ENCODE assay signal across 11 cellular contexts in the genomic region with DNA sequence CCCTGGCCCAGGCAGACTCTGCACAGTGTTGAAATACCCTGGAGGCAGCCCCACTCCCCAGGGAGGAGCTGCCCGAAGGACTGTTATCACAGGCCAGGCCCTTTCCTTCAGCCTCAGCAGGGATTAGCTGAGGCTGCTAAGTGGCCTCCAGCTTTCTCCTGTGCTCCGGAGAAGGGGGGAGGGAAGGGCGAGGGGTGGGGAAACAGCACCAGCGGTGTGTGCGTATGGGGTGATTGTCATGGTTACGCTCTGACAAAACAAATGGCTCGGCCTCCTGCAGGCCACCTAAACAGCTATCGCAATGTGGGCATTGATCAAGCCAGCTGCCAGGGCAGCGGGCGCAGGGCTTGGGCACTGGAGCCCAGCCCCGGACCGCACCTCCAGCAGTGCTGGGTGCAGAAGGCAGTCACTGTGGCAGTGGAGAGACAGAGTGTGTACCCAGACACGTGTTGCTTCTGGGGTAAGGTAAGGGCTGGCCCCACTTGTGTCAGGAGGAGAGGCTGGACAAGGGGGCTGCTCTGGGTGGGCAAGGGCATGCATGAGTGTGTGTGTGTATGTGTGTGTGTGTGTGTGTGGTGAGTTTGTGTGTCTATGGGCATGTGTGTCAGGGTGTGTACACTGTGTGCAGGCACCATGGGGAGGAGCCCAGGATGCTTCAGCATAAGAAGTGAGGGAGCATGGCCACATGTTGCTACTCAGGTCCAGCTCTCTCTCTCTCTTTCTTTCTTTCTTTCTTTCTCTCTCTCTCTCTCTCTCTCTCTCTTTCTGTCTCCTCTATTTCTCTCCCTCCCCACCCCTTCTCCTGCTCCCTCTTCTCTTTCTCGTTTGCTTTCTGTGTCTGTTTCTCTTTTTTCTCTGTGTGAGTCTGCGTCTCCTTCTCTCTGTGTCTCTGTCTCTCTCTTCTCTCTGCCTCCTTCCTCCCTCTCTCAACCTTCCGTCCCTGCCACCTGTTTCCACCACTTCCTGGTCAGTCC. TPM values are rescaled to one million over a fixed set of nuclear protein-coding genes. Genes with fewer than 3 reads are reported as not detected.
DNase-seq lines count a peak whose midpoint lies in the region; ATAC-seq and TF ChIP-seq lines count a peak whose summit lies in the region.
"Had no signal": no experiment of that assay in that cellular context is flagged by ENCODE, and none has a peak within 500 bp of the region (broad histone marks: within the 10 kb centered on the region; RNA-seq: fewer than 3 reads in every experiment).

A gene with protein sequence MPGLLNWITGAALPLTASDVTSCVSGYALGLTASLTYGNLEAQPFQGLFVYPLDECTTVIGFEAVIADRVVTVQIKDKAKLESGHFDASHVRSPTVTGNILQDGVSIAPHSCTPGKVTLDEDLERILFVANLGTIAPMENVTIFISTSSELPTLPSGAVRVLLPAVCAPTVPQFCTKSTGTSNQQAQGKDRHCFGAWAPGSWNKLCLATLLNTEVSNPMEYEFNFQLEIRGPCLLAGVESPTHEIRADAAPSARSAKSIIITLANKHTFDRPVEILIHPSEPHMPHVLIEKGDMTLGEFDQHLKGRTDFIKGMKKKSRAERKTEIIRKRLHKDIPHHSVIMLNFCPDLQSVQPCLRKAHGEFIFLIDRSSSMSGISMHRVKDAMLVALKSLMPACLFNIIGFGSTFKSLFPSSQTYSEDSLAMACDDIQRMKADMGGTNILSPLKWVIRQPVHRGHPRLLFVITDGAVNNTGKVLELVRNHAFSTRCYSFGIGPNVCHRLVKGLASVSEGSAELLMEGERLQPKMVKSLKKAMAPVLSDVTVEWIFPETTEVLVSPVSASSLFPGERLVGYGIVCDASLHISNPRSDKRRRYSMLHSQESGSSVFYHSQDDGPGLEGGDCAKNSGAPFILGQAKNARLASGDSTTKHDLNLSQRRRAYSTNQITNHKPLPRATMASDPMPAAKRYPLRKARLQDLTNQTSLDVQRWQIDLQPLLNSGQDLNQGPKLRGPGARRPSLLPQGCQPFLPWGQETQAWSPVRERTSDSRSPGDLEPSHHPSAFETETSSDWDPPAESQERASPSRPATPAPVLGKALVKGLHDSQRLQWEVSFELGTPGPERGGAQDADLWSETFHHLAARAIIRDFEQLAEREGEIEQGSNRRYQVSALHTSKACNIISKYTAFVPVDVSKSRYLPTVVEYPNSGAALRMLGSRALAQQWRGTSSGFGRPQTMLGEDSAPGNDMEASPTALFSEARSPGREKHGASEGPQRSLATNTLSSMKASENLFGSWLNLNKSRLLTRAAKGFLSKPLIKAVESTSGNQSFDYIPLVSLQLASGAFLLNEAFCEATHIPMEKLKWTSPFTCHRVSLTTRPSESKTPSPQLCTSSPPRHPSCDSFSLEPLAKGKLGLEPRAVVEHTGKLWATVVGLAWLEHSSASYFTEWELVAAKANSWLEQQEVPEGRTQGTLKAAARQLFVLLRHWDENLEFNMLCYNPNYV (plus strand): TSS at position 252 of the 974 bp plus-strand sequence. CDS start 19,727 bp downstream, outside the sequence.

- no peak within 1 kb of the TSS for H2AK5ac ChIP-seq in mesenchymal stem cell (ENCODE audit: low read length, severe bottlenecking)

- CTCF ChIA-PET in activated B cell treated with CpG ODN at 0.5 μM for 24 hours (lab: Charles Lee), result no interaction called here

- DNase-seq in BE2C (peak; percentile 86), HCEC 1CT (peak; percentile 3), activated B cell treated with CpG ODN at 0.5 μM for 24 hours (no peak), mesenchymal stem cell (peak; percentile 64), NCI-H2196 treated with DMSO at 0.1 percent for 48 hours (lab: John Stamatoyannopoulos, UW; ENCODE audit: unreplicated experiment) (no peak), SW 1271 (lab: John Stamatoyannopoulos, UW) (no peak), HK-2 (ENCODE audit: unreplicated experiment) (no peak)
- DNase-seq: EL had no signal

- no peak within 1 kb of the TSS for H2BK12ac ChIP-seq in mesenchymal stem cell (ENCODE audit: low read length in 2 of 2)

- TF ChIP-seq CTCF in BE2C (IDR thresholded peaks at IDR 0.05; ENCODE audit: low read depth, low read length) (no peak), activated B cell treated with CpG ODN at 0.5 μM for 24 hours (IDR thresholded peaks at IDR 0.05) (no peak)

- peak within 1 kb of the TSS in 1 of 2 experiments; percentile 90 for H3K23ac ChIP-seq in mesenchymal stem cell (ENCODE audit: low read length in 2 of 2)

- WGBS in mesenchymal stem cell, result 11% methylated on average over 16 of the region's 16 CpGs

- peaks cover 7% of the 10 kb centered on the region for H3K4me1 ChIP-seq in BE2C
- H3K4me1 ChIP-seq in mesenchymal stem cell (ENCODE audit: control insufficient read depth, insufficient read depth, low read depth, low read length), result no peaks in the 10 kb centered on the region
- H3K4me1 ChIP-seq: ascending aorta had no signal

- H3K4me2 ChIP-seq in mesenchymal stem cell (ENCODE audit: low read length, poor library complexity, severe bottlenecking), result no peak within 1 kb of the TSS

- H4K91ac ChIP-seq in mesenchymal stem cell (ENCODE audit: low read length), result no peak within 1 kb of the TSS

- H3K27ac Mint-ChIP-seq in activated B cell treated with CpG ODN at 0.5 μM for 24 hours, result no peak within 1 kb of the TSS

- H3K4me3 ChIP-seq in BE2C (ENCODE audit: low read depth, low read length), result 0 out of 2 replicates have a peak within 1 kb of the TSS, but pooled peaks have one; percentile 23
- H3K4me3 ChIP-seq in mesenchymal stem cell (ENCODE audit: insufficient read depth in 1 of 2, low read depth in 1 of 2, low read length in 2 of 2), result peak within 1 kb of the TSS in 1 of 2 experiments; percentile 49
- H3K4me3 ChIP-seq: ascending aorta had no signal

- H2BK5ac ChIP-seq in mesenchymal stem cell (ENCODE audit: low read depth, low read length, poor library complexity, severe bottlenecking), result no peak within 1 kb of the TSS

- H3K4ac ChIP-seq in mesenchymal stem cell (ENCODE audit: low read depth in 1 of 2, low read length in 2 of 2), result no peak within 1 kb of the TSS

- H3K79me1 ChIP-seq in mesenchymal stem cell (replicated peaks; ENCODE audit: low read length, poor library complexity, severe bottlenecking), result no peaks in the 10 kb centered on the region

- no peak within 1 kb of the TSS for H2BK120ac ChIP-seq in mesenchymal stem cell (ENCODE audit: low read depth, low read length)

- H3K27me3 Mint-ChIP-seq in activated B cell treated with CpG ODN at 0.5 μM for 24 hours, result peaks cover 52% of the 10 kb centered on the region

- H3K18ac ChIP-seq in mesenchymal stem cell (ENCODE audit: low read depth in 1 of 2, low read length in 2 of 2), result peak within 1 kb of the TSS in 1 of 2 experiments; percentile 7

- H3K36me3 Mint-ChIP-seq in activated B cell treated with CpG ODN at 0.5 μM for 24 hours (ENCODE audit: low read depth), result no peaks in the 10 kb centered on the region

- H3K9me3 Mint-ChIP-seq in activated B cell treated with CpG ODN at 0.5 μM for 24 hours, result no peaks in the 10 kb centered on the region

- H3K14ac ChIP-seq in mesenchymal stem cell (ENCODE audit: low read length in 2 of 2), result peak within 1 kb of the TSS in 1 of 2 experiments; percentile 63

- intact Hi-C loops in activated B cell treated with CpG ODN at 0.5 μM for 24 hours (cut with micrococcal nuclease), result no loop called here

- no peak within 1 kb of the TSS for H4K8ac ChIP-seq in mesenchymal stem cell (ENCODE audit: low read length)

- H2AFZ ChIP-seq in mesenchymal stem cell (ENCODE audit: low read depth, low read length), result no peak within 1 kb of the TSS

- peak within 1 kb of the TSS; percentile 32 for H3K9ac ChIP-seq in mesenchymal stem cell (ENCODE audit: low read length)

- H3K27me3 ChIP-seq in BE2C (no peaks in the 10 kb centered on the region), mesenchymal stem cell (ENCODE audit: control insufficient read depth in 1 of 2, insufficient read depth in 1 of 2, low read length in 2 of 2) (peaks cover 73 to 81% of the 10 kb centered on the region in 2 experiments)
- H3K27me3 ChIP-seq: ascending aorta had no signal

- ATAC-seq in activated B cell treated with CpG ODN at 0.5 μM for 24 hours (ENCODE audit: low read depth) (no peak), GM21786 (IDR thresholded peaks at IDR 0.05; ENCODE audit: unreplicated experiment) (no peak)

- H2BK15ac ChIP-seq in mesenchymal stem cell (ENCODE audit: low read depth, poor library complexity, severe bottlenecking), result peak within 1 kb of the TSS; percentile 68

- H3K4me1 Mint-ChIP-seq in activated B cell treated with CpG ODN at 0.5 μM for 24 hours, result peaks cover 10% of the 10 kb centered on the region

- no peaks in the 10 kb centered on the region for H3K36me3 ChIP-seq in BE2C
- no peaks in the 10 kb centered on the region for H3K36me3 ChIP-seq in mesenchymal stem cell (ENCODE audit: control insufficient read depth in 1 of 2, insufficient read depth in 2 of 2, low read depth in 1 of 2, low read length in 2 of 2)
- H3K36me3 ChIP-seq: ascending aorta had no signal

- H3K27ac ChIP-seq in mesenchymal stem cell (ENCODE audit: low read length, poor library complexity, severe bottlenecking), result no peak within 1 kb of the TSS
- H3K27ac ChIP-seq: ascending aorta had no signal

- peak within 1 kb of the TSS; percentile 36 for H3K4me3 Mint-ChIP-seq in activated B cell treated with CpG ODN at 0.5 μM for 24 hours

- H3K9me3 ChIP-seq in BE2C (no peaks in the 10 kb centered on the region), mesenchymal stem cell (ENCODE audit: control insufficient read depth, low read length) (no peaks in the 10 kb centered on the region)
- H3K9me3 ChIP-seq: ascending aorta had no signal

- POLR2A ChIA-PET in activated B cell treated with CpG ODN at 0.5 μM for 24 hours (lab: Charles Lee), result no interaction called here

RNA-seq across cellular contexts. Expression of the gene that starts here (rescaled TPM):
- polyA plus RNA-seq in BE2C (2012; ENCODE audit: insufficient read depth, insufficient read length, low read depth), result 0.28 TPM
- not detected in 2 replicates for total RNA-seq in activated B cell treated with CpG ODN at 0.5 μM for 24 hours
- polyA plus RNA-seq in mesenchymal stem cell (2013, experiment 1 of 2), result not detected
- not detected for polyA plus RNA-seq in mesenchymal stem cell (2013, experiment 2 of 2)
- total RNA-seq: ascending aorta, glomerular endothelial cell had no signal

Comparison
In these comparisons a context has a peak if more than half of its experiments do, and no peak if none do; other contexts are left out.
1. DNase-seq: peak in BE2C (single experiment), HCEC 1CT (single experiment) and mesenchymal stem cell (single experiment); none in activated B cell treated with CpG ODN at 0.5 μM for 24 hours (single experiment), NCI-H2196 treated with DMSO at 0.1 percent for 48 hours (single experiment), SW 1271 (0 of 2) and HK-2 (single experiment).